In the genomic region with DNA sequence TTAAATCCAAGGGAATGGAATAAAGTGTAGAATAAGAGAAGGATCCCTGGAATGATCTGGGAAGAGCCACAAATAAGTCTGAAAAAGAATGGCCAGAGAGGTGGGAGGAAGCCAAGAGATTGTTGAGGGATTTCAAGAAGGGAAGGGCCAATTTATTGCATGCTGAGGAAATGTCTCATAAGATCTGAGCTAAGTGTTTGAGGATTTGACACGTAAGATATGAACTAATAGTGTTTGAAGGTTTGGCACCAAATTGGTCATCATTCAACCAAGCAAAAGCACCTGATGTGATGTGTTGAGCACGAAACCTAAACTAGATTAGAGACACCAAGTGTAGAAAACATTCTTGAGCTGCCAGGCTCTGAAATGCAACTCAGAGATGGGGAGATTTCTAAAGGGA, we compare ENCODE assay signal across 1 cellular context.
A peak's percentile ranks its signal among the peaks of the same experiment; 100 is the strongest.
TF ChIP-seq lines count a peak whose summit lies in the region.

No MANE protein-coding gene starts in this region.

TF ChIP-seq in GM12878, 131 proteins besides CTCF, POLR2A, EP300 and RAD21 (continued from another document and continues in another):
- TF ChIP-seq, protein P1, sequence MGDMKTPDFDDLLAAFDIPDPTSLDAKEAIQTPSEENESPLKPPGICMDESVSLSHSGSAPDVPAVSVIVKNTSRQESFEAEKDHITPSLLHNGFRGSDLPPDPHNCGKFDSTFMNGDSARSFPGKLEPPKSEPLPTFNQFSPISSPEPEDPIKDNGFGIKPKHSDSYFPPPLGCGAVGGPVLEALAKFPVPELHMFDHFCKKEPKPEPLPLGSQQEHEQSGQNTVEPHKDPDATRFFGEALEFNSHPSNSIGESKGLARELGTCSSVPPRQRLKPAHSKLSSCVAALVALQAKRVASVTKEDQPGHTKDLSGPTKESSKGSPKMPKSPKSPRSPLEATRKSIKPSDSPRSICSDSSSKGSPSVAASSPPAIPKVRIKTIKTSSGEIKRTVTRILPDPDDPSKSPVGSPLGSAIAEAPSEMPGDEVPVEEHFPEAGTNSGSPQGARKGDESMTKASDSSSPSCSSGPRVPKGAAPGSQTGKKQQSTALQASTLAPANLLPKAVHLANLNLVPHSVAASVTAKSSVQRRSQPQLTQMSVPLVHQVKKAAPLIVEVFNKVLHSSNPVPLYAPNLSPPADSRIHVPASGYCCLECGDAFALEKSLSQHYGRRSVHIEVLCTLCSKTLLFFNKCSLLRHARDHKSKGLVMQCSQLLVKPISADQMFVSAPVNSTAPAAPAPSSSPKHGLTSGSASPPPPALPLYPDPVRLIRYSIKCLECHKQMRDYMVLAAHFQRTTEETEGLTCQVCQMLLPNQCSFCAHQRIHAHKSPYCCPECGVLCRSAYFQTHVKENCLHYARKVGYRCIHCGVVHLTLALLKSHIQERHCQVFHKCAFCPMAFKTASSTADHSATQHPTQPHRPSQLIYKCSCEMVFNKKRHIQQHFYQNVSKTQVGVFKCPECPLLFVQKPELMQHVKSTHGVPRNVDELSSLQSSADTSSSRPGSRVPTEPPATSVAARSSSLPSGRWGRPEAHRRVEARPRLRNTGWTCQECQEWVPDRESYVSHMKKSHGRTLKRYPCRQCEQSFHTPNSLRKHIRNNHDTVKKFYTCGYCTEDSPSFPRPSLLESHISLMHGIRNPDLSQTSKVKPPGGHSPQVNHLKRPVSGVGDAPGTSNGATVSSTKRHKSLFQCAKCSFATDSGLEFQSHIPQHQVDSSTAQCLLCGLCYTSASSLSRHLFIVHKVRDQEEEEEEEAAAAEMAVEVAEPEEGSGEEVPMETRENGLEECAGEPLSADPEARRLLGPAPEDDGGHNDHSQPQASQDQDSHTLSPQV (IDR thresholded peaks at IDR 0.05), result no peak
- no peak for TF ChIP-seq POLR2AphosphoS5 (IDR thresholded peaks at IDR 0.05; ENCODE audit: low read length)
- peak; percentile 88 for TF ChIP-seq ATF7 (IDR thresholded peaks at IDR 0.05; ENCODE audit: low read depth)
- peak; percentile 76 for TF ChIP-seq CREM (IDR thresholded peaks at IDR 0.05; ENCODE audit: low read depth)
- no peak for TF ChIP-seq CHD4 (IDR thresholded peaks at IDR 0.05)
- no peak for TF ChIP-seq FOXK2 (IDR thresholded peaks at IDR 0.05)
- 0 out of 2 replicates have a peak, but pooled peaks have one; percentile 33 for TF ChIP-seq MTA3 (IDR thresholded peaks at IDR 0.05; ENCODE audit: borderline replicate concordance, low read length)
- TF ChIP-seq TCF12 (IDR thresholded peaks at IDR 0.05; ENCODE audit: low read depth, low read length), result no peak
- TF ChIP-seq, protein P2, sequence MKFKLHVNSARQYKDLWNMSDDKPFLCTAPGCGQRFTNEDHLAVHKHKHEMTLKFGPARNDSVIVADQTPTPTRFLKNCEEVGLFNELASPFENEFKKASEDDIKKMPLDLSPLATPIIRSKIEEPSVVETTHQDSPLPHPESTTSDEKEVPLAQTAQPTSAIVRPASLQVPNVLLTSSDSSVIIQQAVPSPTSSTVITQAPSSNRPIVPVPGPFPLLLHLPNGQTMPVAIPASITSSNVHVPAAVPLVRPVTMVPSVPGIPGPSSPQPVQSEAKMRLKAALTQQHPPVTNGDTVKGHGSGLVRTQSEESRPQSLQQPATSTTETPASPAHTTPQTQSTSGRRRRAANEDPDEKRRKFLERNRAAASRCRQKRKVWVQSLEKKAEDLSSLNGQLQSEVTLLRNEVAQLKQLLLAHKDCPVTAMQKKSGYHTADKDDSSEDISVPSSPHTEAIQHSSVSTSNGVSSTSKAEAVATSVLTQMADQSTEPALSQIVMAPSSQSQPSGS (IDR thresholded peaks at IDR 0.05; ENCODE audit: low read length), result peak; percentile 82
- TF ChIP-seq HCFC1 (IDR thresholded peaks at IDR 0.05; ENCODE audit: low read length), result no peak
- TF ChIP-seq BACH1 (IDR thresholded peaks at IDR 0.05; ENCODE audit: borderline replicate concordance), result peak; percentile 42; the same call in 1 of the 2 replicates
- no peak for TF ChIP-seq MYB (IDR thresholded peaks at IDR 0.05; ENCODE audit: borderline replicate concordance, low read depth, low read length)
- TF ChIP-seq, protein P3, sequence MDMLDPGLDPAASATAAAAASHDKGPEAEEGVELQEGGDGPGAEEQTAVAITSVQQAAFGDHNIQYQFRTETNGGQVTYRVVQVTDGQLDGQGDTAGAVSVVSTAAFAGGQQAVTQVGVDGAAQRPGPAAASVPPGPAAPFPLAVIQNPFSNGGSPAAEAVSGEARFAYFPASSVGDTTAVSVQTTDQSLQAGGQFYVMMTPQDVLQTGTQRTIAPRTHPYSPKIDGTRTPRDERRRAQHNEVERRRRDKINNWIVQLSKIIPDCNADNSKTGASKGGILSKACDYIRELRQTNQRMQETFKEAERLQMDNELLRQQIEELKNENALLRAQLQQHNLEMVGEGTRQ (IDR thresholded peaks at IDR 0.05; ENCODE audit: borderline replicate concordance, low read depth, low read length), result no peak
- no peak for TF ChIP-seq RB1 (IDR thresholded peaks at IDR 0.05; ENCODE audit: borderline replicate concordance)
- TF ChIP-seq YY1 (IDR thresholded peaks at IDR 0.05; ENCODE audit: low read depth, low read length), result no peak
- TF ChIP-seq JUND (IDR thresholded peaks at IDR 0.05; ENCODE audit: low read depth, low read length), result 0 out of 2 replicates have a peak, but pooled peaks have one; percentile 12
- TF ChIP-seq, protein P4, sequence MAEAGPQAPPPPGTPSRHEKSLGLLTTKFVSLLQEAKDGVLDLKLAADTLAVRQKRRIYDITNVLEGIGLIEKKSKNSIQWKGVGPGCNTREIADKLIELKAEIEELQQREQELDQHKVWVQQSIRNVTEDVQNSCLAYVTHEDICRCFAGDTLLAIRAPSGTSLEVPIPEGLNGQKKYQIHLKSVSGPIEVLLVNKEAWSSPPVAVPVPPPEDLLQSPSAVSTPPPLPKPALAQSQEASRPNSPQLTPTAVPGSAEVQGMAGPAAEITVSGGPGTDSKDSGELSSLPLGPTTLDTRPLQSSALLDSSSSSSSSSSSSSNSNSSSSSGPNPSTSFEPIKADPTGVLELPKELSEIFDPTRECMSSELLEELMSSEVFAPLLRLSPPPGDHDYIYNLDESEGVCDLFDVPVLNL (IDR thresholded peaks at IDR 0.05; ENCODE audit: low read depth, low read length), result no peak
- TF ChIP-seq NFXL1 (IDR thresholded peaks at IDR 0.05; ENCODE audit: borderline replicate concordance), result no peak
- no peak for TF ChIP-seq POU2F2 (IDR thresholded peaks at IDR 0.05; ENCODE audit: borderline replicate concordance, low read depth, low read length)
- no peak for TF ChIP-seq POLR2AphosphoS2 (IDR thresholded peaks at IDR 0.05; ENCODE audit: low read depth, low read length)
- no peak for TF ChIP-seq ASH2L (IDR thresholded peaks at IDR 0.05; ENCODE audit: borderline replicate concordance, low read depth)
- TF ChIP-seq SMAD1 (IDR thresholded peaks at IDR 0.05; ENCODE audit: low read depth, partially characterized antibody), result no peak
- TF ChIP-seq, protein P5, sequence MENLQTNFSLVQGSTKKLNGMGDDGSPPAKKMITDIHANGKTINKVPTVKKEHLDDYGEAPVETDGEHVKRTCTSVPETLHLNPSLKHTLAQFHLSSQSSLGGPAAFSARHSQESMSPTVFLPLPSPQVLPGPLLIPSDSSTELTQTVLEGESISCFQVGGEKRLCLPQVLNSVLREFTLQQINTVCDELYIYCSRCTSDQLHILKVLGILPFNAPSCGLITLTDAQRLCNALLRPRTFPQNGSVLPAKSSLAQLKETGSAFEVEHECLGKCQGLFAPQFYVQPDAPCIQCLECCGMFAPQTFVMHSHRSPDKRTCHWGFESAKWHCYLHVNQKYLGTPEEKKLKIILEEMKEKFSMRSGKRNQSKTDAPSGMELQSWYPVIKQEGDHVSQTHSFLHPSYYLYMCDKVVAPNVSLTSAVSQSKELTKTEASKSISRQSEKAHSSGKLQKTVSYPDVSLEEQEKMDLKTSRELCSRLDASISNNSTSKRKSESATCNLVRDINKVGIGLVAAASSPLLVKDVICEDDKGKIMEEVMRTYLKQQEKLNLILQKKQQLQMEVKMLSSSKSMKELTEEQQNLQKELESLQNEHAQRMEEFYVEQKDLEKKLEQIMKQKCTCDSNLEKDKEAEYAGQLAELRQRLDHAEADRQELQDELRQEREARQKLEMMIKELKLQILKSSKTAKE (IDR thresholded peaks at IDR 0.05; ENCODE audit: low read depth, poor library complexity, severe bottlenecking), result no peak
- TF ChIP-seq, protein P6, sequence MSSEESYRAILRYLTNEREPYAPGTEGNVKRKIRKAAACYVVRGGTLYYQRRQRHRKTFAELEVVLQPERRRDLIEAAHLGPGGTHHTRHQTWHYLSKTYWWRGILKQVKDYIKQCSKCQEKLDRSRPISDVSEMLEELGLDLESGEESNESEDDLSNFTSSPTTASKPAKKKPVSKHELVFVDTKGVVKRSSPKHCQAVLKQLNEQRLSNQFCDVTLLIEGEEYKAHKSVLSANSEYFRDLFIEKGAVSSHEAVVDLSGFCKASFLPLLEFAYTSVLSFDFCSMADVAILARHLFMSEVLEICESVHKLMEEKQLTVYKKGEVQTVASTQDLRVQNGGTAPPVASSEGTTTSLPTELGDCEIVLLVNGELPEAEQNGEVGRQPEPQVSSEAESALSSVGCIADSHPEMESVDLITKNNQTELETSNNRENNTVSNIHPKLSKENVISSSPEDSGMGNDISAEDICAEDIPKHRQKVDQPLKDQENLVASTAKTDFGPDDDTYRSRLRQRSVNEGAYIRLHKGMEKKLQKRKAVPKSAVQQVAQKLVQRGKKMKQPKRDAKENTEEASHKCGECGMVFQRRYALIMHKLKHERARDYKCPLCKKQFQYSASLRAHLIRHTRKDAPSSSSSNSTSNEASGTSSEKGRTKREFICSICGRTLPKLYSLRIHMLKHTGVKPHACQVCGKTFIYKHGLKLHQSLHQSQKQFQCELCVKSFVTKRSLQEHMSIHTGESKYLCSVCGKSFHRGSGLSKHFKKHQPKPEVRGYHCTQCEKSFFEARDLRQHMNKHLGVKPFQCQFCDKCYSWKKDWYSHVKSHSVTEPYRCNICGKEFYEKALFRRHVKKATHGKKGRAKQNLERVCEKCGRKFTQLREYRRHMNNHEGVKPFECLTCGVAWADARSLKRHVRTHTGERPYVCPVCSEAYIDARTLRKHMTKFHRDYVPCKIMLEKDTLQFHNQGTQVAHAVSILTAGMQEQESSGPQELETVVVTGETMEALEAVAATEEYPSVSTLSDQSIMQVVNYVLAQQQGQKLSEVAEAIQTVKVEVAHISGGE (CRISPR knock-in tag; IDR thresholded peaks at IDR 0.05), result no peak
- no peak for TF ChIP-seq CHD2 (IDR thresholded peaks at IDR 0.05; ENCODE audit: borderline replicate concordance, low read depth, low read length)
- no peak for TF ChIP-seq ZBED1 (IDR thresholded peaks at IDR 0.05; ENCODE audit: borderline replicate concordance)
- TF ChIP-seq HDAC6 (IDR thresholded peaks at IDR 0.05; ENCODE audit: unreplicated experiment), result no peak
- no peak for TF ChIP-seq WRNIP1 (IDR thresholded peaks at IDR 0.05; ENCODE audit: borderline replicate concordance, low read depth, low read length)
- no peak for TF ChIP-seq SREBF1 (IDR thresholded peaks at IDR 0.05; ENCODE audit: low read length)
- TF ChIP-seq TBL1XR1 (IDR thresholded peaks at IDR 0.05; ENCODE audit: low read depth, low read length), result no peak
- no peak for TF ChIP-seq ZNF622 (IDR thresholded peaks at IDR 0.05)
- TF ChIP-seq KAT2A (conservative IDR thresholded peaks at IDR 0.05; ENCODE audit: control insufficient read depth, low read depth, low read length), result no peak
- TF ChIP-seq HDGF (IDR thresholded peaks at IDR 0.05), result no peak
- TF ChIP-seq CBX5 (IDR thresholded peaks at IDR 0.05; ENCODE audit: low read depth), result no peak
- TF ChIP-seq EGR1 (IDR thresholded peaks at IDR 0.05; ENCODE audit: borderline replicate concordance in 1 of 2, low read depth in 2 of 2, low read length in 2 of 2), result no peak
- no peak for TF ChIP-seq MXI1 (IDR thresholded peaks at IDR 0.05; ENCODE audit: low read depth, low read length)
- peak; percentile 86 for TF ChIP-seq MTA2 (IDR thresholded peaks at IDR 0.05; ENCODE audit: low read depth)
- TF ChIP-seq CEBPB (IDR thresholded peaks at IDR 0.05; ENCODE audit: borderline replicate concordance in 1 of 2, low read depth in 2 of 2, low read length in 2 of 2), result no peak
- TF ChIP-seq, protein P7, sequence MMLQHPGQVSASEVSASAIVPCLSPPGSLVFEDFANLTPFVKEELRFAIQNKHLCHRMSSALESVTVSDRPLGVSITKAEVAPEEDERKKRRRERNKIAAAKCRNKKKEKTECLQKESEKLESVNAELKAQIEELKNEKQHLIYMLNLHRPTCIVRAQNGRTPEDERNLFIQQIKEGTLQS (IDR thresholded peaks at IDR 0.05; ENCODE audit: borderline replicate concordance, extremely low read depth, low read depth, low read length), result no peak
- TF ChIP-seq, protein P8, sequence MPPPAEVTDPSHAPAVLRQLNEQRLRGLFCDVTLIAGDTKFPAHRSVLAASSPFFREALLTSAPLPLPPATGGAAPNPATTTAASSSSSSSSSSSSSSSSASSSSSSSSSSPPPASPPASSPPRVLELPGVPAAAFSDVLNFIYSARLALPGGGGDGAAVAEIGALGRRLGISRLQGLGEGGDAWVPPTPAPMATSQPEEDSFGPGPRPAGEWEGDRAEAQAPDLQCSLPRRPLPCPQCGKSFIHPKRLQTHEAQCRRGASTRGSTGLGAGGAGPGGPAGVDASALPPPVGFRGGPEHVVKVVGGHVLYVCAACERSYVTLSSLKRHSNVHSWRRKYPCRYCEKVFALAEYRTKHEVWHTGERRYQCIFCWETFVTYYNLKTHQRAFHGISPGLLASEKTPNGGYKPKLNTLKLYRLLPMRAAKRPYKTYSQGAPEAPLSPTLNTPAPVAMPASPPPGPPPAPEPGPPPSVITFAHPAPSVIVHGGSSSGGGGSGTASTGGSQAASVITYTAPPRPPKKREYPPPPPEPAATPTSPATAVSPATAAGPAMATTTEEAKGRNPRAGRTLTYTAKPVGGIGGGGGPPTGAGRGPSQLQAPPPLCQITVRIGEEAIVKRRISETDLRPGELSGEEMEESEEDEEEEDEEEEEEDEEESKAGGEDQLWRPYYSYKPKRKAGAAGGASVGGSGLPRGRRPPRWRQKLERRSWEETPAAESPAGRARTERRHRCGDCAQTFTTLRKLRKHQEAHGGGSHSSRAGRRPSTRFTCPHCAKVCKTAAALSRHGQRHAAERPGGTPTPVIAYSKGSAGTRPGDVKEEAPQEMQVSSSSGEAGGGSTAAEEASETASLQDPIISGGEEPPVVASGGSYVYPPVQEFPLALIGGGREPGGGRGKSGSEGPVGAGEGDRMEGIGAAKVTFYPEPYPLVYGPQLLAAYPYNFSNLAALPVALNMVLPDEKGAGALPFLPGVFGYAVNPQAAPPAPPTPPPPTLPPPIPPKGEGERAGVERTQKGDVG (CRISPR knock-in tag; IDR thresholded peaks at IDR 0.05), result no peak
- TF ChIP-seq, protein P9, sequence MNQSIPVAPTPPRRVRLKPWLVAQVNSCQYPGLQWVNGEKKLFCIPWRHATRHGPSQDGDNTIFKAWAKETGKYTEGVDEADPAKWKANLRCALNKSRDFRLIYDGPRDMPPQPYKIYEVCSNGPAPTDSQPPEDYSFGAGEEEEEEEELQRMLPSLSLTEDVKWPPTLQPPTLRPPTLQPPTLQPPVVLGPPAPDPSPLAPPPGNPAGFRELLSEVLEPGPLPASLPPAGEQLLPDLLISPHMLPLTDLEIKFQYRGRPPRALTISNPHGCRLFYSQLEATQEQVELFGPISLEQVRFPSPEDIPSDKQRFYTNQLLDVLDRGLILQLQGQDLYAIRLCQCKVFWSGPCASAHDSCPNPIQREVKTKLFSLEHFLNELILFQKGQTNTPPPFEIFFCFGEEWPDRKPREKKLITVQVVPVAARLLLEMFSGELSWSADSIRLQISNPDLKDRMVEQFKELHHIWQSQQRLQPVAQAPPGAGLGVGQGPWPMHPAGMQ (IDR thresholded peaks at IDR 0.05; ENCODE audit: borderline replicate concordance), result no peak
- peak in 1 of 2 experiments; percentile 11; a peak in 1 of 4 replicates for TF ChIP-seq BHLHE40 (IDR thresholded peaks at IDR 0.05; ENCODE audit: borderline replicate concordance in 1 of 2, low read depth in 2 of 2, low read length in 1 of 2)
- TF ChIP-seq CHD1 (IDR thresholded peaks at IDR 0.05; ENCODE audit: low read depth, low read length), result no peak
- TF ChIP-seq DPF2 (IDR thresholded peaks at IDR 0.05), result peak; percentile 90
- TF ChIP-seq NBN (IDR thresholded peaks at IDR 0.05), result no peak
- TF ChIP-seq NFYA (IDR thresholded peaks at IDR 0.05; ENCODE audit: borderline replicate concordance, low read depth, low read length), result no peak
